In genomic region chr1:47995306-47996050, GRCh38 we compare ENCODE assay signal across 12 cellular contexts. TPM values are rescaled to one million over a fixed set of nuclear protein-coding genes. Genes with fewer than 3 reads are reported as not detected.
DNase-seq lines count a peak whose midpoint lies in the region; ATAC-seq and TF ChIP-seq lines count a peak whose summit lies in the region.
"Had no signal": no experiment of that assay in that cellular context is flagged by ENCODE, and none has a peak within 500 bp of the region (broad histone marks: within the 10 kb centered on the region; RNA-seq: fewer than 3 reads in every experiment).

No MANE protein-coding gene starts in this region.

- ATAC-seq in HG03571 (IDR thresholded peaks at IDR 0.05; ENCODE audit: unreplicated experiment): no peak
- ATAC-seq: activated CD8-positive, alpha-beta T cell treated with anti-CD3 and anti-CD28 coated beads, Interleukin-2, amount 10 ng/mL, durations not matched to agents 7 days and 5 days had no signal

- H3K9me3 ChIP-seq in suprapubic skin: no peaks in the 10 kb centered on the region
- H3K9me3 ChIP-seq: prostate gland had no signal

- H3K27ac Mint-ChIP-seq in activated CD4-positive, alpha-beta T cell treated with anti-CD3 and anti-CD28 coated beads, Interleukin-2, amount 10 ng/mL, durations not matched to agents 7 days and 5 days: no peak overlapping the region
- no peak overlapping the region for H3K27ac Mint-ChIP-seq in MCF 10A (ENCODE audit: low read depth, unreplicated experiment)
- H3K27ac Mint-ChIP-seq: activated CD8-positive, alpha-beta T cell treated with anti-CD3 and anti-CD28 coated beads, Interleukin-2, amount 10 ng/mL, durations not matched to agents 7 days and 5 days had no signal

- TF ChIP-seq EP300 in suprapubic skin (IDR thresholded peaks at IDR 0.05): no peak

- no peaks in the 10 kb centered on the region for H3K36me3 ChIP-seq in suprapubic skin
- H3K36me3 ChIP-seq: prostate gland had no signal

- CTCF ChIA-PET in activated CD4-positive, alpha-beta T cell treated with anti-CD3 and anti-CD28 coated beads, Interleukin-2, amount 10 ng/mL, durations not matched to agents 7 days and 5 days (lab: Charles Lee): no interaction called here
- CTCF ChIA-PET in MCF 10A (lab: Yijun Ruan, JAX): interaction anchor here (1.0 to 1.6 kb wide), 4 partner anchors 23 to 242 kb away, joined by 4 to 20 read pairs (median 5); no protein-coding TSS in a partner anchor

- TSS peak; percentile 39 for BruUV-seq in MCF 10A (replicated peaks; lab: Mats Ljungman, UMichigan)

- TF ChIP-seq CTCF in MCF 10A (IDR thresholded peaks at IDR 0.05; ENCODE audit: unreplicated experiment) (no peak), suprapubic skin (IDR thresholded peaks at IDR 0.05) (no peak)

- peak overlapping the region; percentile 21 for H3K4me3 Mint-ChIP-seq in activated CD4-positive, alpha-beta T cell treated with anti-CD3 and anti-CD28 coated beads, Interleukin-2, amount 10 ng/mL, durations not matched to agents 7 days and 5 days
- peak overlapping the region; percentile 78 for H3K4me3 Mint-ChIP-seq in MCF 10A (ENCODE audit: unreplicated experiment)

- peak overlapping the region; percentile 80 for H3K4me3 ChIP-seq in suprapubic skin

- no peaks in the 10 kb centered on the region for H3K9me3 Mint-ChIP-seq in activated CD4-positive, alpha-beta T cell treated with anti-CD3 and anti-CD28 coated beads, Interleukin-2, amount 10 ng/mL, durations not matched to agents 7 days and 5 days
- H3K9me3 Mint-ChIP-seq in MCF 10A (ENCODE audit: unreplicated experiment): no peaks in the 10 kb centered on the region

- no peak overlapping the region for H3K27ac ChIP-seq in suprapubic skin

- POLR2A ChIA-PET in activated CD4-positive, alpha-beta T cell treated with anti-CD3 and anti-CD28 coated beads, Interleukin-2, amount 10 ng/mL, durations not matched to agents 7 days and 5 days (lab: Charles Lee): no interaction called here
- POLR2A ChIA-PET in MCF 10A (lab: Yijun Ruan, JAX): interaction anchor here (0.8 to 1.2 kb wide), 3 partner anchors 20 to 69 kb away, joined by 3 to 4 read pairs (median 3); no protein-coding TSS in a partner anchor

- TF ChIP-seq POLR2A in suprapubic skin (IDR thresholded peaks at IDR 0.05): no peak

- H3K27me3 ChIP-seq in suprapubic skin: peaks cover 25% of the 10 kb centered on the region

- H3K36me3 Mint-ChIP-seq in activated CD4-positive, alpha-beta T cell treated with anti-CD3 and anti-CD28 coated beads, Interleukin-2, amount 10 ng/mL, durations not matched to agents 7 days and 5 days (ENCODE audit: low read depth): no peaks in the 10 kb centered on the region
- peaks cover 17% of the 10 kb centered on the region for H3K36me3 Mint-ChIP-seq in MCF 10A (ENCODE audit: insufficient read depth, unreplicated experiment)

- no peak for DNase-seq in activated CD4-positive, alpha-beta T cell treated with anti-CD3 and anti-CD28 coated beads, Interleukin-2, amount 10 ng/mL, durations not matched to agents 7 days and 5 days
- DNase-seq in activated CD4-positive, alpha-beta T cell treated with anti-CD3 and anti-CD28 coated beads, Interleukin-2, amount 50 U/mL, for 4 hours: no peak
- DNase-seq in MCF 10A (ENCODE audit: unreplicated experiment) (no peak), kidney tubule cell (ENCODE audit: low spot score) (peak; percentile 22), suprapubic skin (ENCODE audit: low spot score in 2 of 2) (no peak), NCI-H2081 treated with DMSO at 0.1 percent for 48 hours (lab: John Stamatoyannopoulos, UW) (no peak)
- DNase-seq in stimulated activated CD4-positive, alpha-beta T cell treated with anti-CD3 and anti-CD28 coated beads, Interleukin-1b, Interleukin-23, amount 100 ng/mL, for 48 hours: no peak
- DNase-seq: activated CD8-positive, alpha-beta T cell treated with anti-CD3 and anti-CD28 coated beads, Interleukin-2, amount 10 ng/mL, durations not matched to agents 7 days and 5 days; erythroblast; NCI-H1092 treated with DMSO at 0.1 percent for 48 hours had no signal

- intact Hi-C loops in MCF 10A (cut with micrococcal nuclease): loop anchor here (1.0 to 10.0 kb wide), 5 partner anchors 91 to 257 kb away; no protein-coding TSS in a partner anchor

- H3K4me1 Mint-ChIP-seq in activated CD4-positive, alpha-beta T cell treated with anti-CD3 and anti-CD28 coated beads, Interleukin-2, amount 10 ng/mL, durations not matched to agents 7 days and 5 days: peaks cover 11% of the 10 kb centered on the region
- peaks cover 34% of the 10 kb centered on the region for H3K4me1 Mint-ChIP-seq in MCF 10A (ENCODE audit: insufficient read depth, unreplicated experiment)

- H3K27me3 Mint-ChIP-seq in activated CD4-positive, alpha-beta T cell treated with anti-CD3 and anti-CD28 coated beads, Interleukin-2, amount 10 ng/mL, durations not matched to agents 7 days and 5 days: peaks cover 39% of the 10 kb centered on the region
- no peaks in the 10 kb centered on the region for H3K27me3 Mint-ChIP-seq in MCF 10A (ENCODE audit: insufficient read depth, unreplicated experiment)

- 60% methylated on average over 8 of the region's 8 CpGs for WGBS in suprapubic skin

- peaks cover 40% of the 10 kb centered on the region for H3K4me1 ChIP-seq in suprapubic skin
- H3K4me1 ChIP-seq: prostate gland had no signal

RNA-seq across cellular contexts. Expression of gene TRABD2B, which starts 1.7 kb away (rescaled TPM):
- not detected for total RNA-seq in activated CD4-positive, alpha-beta T cell treated with anti-CD3 and anti-CD28 coated beads, Interleukin-2, amount 10 ng/mL, durations not matched to agents 7 days and 5 days
- total RNA-seq in MCF 10A (2022): 0.96 and 2.6 TPM in 2 replicates
- total RNA-seq in suprapubic skin: 1 to 10 TPM in 3 of 4 donors, under 1 TPM in 1; 0.83 to 2.6 (median 1.9) TPM
- total RNA-seq: activated CD8-positive, alpha-beta T cell treated with anti-CD3 and anti-CD28 coated beads, Interleukin-2, amount 10 ng/mL, durations not matched to agents 7 days and 5 days had no signal
